6 cellular contexts compared by ENCODE assay signal in genomic region chr9:25427290-25427689, GRCh38.
"Had no signal": no experiment of that assay in that cellular context is flagged by ENCODE, and none has a peak within 500 bp of the region (broad histone marks: within the 10 kb centered on the region; RNA-seq: fewer than 3 reads in every experiment).

No MANE protein-coding gene starts in this region.

- H3K27me3 Mint-ChIP-seq: IgD-negative memory B cell had no signal

- H3K27ac ChIP-seq: HL-60 had no signal

- H3K4me3 Mint-ChIP-seq: GM23338, H9, IgD-negative memory B cell had no signal

- ATAC-seq: GM23338, HepG2 had no signal

- H3K36me3 Mint-ChIP-seq: IgD-negative memory B cell had no signal

- H3K4me3 ChIP-seq: GM23338 had no signal

- H3K27ac Mint-ChIP-seq: GM23338, H9 had no signal

- DNase-seq: H9, HCEC 1CT had no signal

- H3K4me1 Mint-ChIP-seq: GM23338, IgD-negative memory B cell had no signal
